ENCODE assay signal across 21 cellular contexts in genomic region chr6:151265282-151265681, GRCh38.
"Had no signal": no experiment of that assay in that cellular context is flagged by ENCODE, and none has a peak within 500 bp of the region (broad histone marks: within the 10 kb centered on the region; RNA-seq: fewer than 3 reads in every experiment).

No MANE protein-coding gene starts in this region.

- DNase-seq: Karpas-422, KG1, MG63, NCI-H1092, NCI-H1105 treated with DMSO at 0.1 percent for 48 hours, NCI-H1417 treated with DMSO at 0.1 percent for 48 hours, NCI-H146, NCI-H1694 treated with DMSO at 0.1 percent for 48 hours, NCI-H1930, NCI-H2081, NCI-H2107, NCI-H2227 treated with DMSO at 0.1 percent for 48 hours, NCI-H510A, NCI-H524 treated with DMSO at 0.1 percent for 48 hours, NCI-H69, NCI-H774, Right ventricle myocardium superior, RPMI8226, SIG-M5 had no signal

- FAIRE-seq: HTR-8/SVneo, RCC 7860 had no signal
